In the genomic region with DNA sequence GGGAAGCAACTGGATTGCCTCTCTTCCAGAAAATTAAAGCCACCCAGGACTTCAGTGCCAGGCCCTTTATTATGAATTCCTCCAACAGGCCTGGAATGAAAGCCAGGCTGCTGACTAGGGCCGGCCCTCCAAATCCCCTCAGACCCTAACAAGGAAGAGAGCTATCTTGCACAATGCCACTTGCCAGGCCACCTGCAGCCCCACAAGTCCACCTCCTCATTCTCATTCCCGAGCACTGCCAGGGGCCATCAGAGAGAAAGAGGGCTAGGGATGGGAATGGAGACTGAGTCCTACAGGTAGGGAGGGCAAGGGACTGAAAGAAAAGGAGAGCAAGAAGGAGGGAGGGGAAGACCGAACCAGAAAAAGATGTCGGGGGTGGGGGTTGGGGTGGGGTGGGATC, we compare ENCODE assay signal across 25 cellular contexts.
A peak's percentile ranks its signal among the peaks of the same experiment; 100 is the strongest.
DNase-seq lines count a peak whose midpoint lies in the region; ATAC-seq, FAIRE-seq and TF ChIP-seq lines count a peak whose summit lies in the region.
"Had no signal": no experiment of that assay in that cellular context is flagged by ENCODE, and none has a peak within 500 bp of the region (broad histone marks: within the 10 kb centered on the region; RNA-seq: fewer than 3 reads in every experiment).

No MANE protein-coding gene starts in this region.

- H3K9ac ChIP-seq in astrocyte (ENCODE audit: low read length) (no peak overlapping the region), mesendoderm (ENCODE audit: low read length) (no peak overlapping the region)

- 100% methylated on average over 2 of the region's 4 CpGs for WGBS in mesendoderm (ENCODE audit: extremely low coverage, insufficient coverage, low lambda C conversion rate)

- H4K5ac ChIP-seq in mesendoderm (ENCODE audit: low read length), result no peak overlapping the region

- intact Hi-C loops in activated CD4-positive, alpha-beta T cell treated with anti-CD3 and anti-CD28 coated beads, Interleukin-2, amount 10 ng/mL, durations not matched to agents 24 days and 14 days (cut with micrococcal nuclease), result no loop called here
- intact Hi-C loops in uterus (cut with DNase I; ENCODE audit: low total_unique reads), result no loop called here

- H3K27me3 ChIP-seq in astrocyte (ENCODE audit: insufficient read depth, low read length), result no peaks in the 10 kb centered on the region
- no peaks in the 10 kb centered on the region for H3K27me3 ChIP-seq in mesendoderm (ENCODE audit: insufficient read depth, low read length, poor library complexity)
- no peaks in the 10 kb centered on the region for H3K27me3 ChIP-seq in uterus
- H3K27me3 ChIP-seq: BE2C, body of pancreas had no signal

- H3K4me2 ChIP-seq in astrocyte (ENCODE audit: low read length), result no peak overlapping the region
- H3K4me2 ChIP-seq in mesendoderm (ENCODE audit: low read length), result no peak overlapping the region

- peaks cover 14% of the 10 kb centered on the region for H3K4me1 Mint-ChIP-seq in activated CD4-positive, alpha-beta T cell treated with anti-CD3 and anti-CD28 coated beads, Interleukin-2, amount 10 ng/mL, durations not matched to agents 24 days and 14 days
- H3K4me1 Mint-ChIP-seq in astrocyte (ENCODE audit: low read depth, unreplicated experiment), result peaks cover 42% of the 10 kb centered on the region

- no peaks in the 10 kb centered on the region for H3K27me3 Mint-ChIP-seq in activated CD4-positive, alpha-beta T cell treated with anti-CD3 and anti-CD28 coated beads, Interleukin-2, amount 10 ng/mL, durations not matched to agents 24 days and 14 days
- H3K27me3 Mint-ChIP-seq in astrocyte (ENCODE audit: low read depth, unreplicated experiment), result peaks cover 9% of the 10 kb centered on the region

- no peak for TF ChIP-seq POLR2A in uterus (IDR thresholded peaks at IDR 0.05)

- no peaks in the 10 kb centered on the region for H3K79me2 ChIP-seq in astrocyte (ENCODE audit: insufficient read depth, low read length)
- no peaks in the 10 kb centered on the region for H3K79me2 ChIP-seq in mesendoderm (ENCODE audit: control insufficient read depth, insufficient read depth, low read length)

- no peak for DNase-seq in activated CD4-positive, alpha-beta T cell treated with anti-CD3 and anti-CD28 coated beads, Interleukin-2, amount 10 ng/mL, durations not matched to agents 24 days and 14 days
- DNase-seq in activated CD4-positive, alpha-beta T cell treated with anti-CD3 and anti-CD28 coated beads, Interleukin-2, amount 50 U/mL, for 1 hour, result no peak
- no peak for DNase-seq in astrocyte (ENCODE audit: low read depth)
- DNase-seq in mesendoderm, result no peak
- peak in 1 of 2 donors; percentile 8 for DNase-seq in uterus
- no peak for DNase-seq in stimulated activated CD4-positive, alpha-beta T cell treated with anti-CD3 and anti-CD28 coated beads, Interleukin-1b, Interleukin-23, amount 100 ng/mL, for 48 hours
- no peak for DNase-seq in GM10248 (ENCODE audit: extremely low spot score)
- DNase-seq: activated CD4-positive, alpha-beta T cell treated with anti-CD3 and anti-CD28 coated beads, Interleukin-2, amount 50 U/mL, for 4 hours; activated CD8-positive, alpha-beta memory T cell treated with anti-CD3 and anti-CD28 coated beads, Interleukin-2, amount 50 U/mL, for 4 hours; activated naive CD8-positive, alpha-beta T cell treated with anti-CD3 and anti-CD28 coated beads, Interleukin-2, amount 10 ng/mL, durations not matched to agents 7 days and 5 days; BE2C; DND-41; midbrain; NCI-H1417; NCI-H510A treated with DMSO at 0.1 percent for 48 hours; nephron progenitor cell; stimulated activated naive B cell treated with anti-CD40 and anti-IgM and Interleukin-4, amounts not matched to agents 10 μg/mL and 1 μg/mL and 100 μg/mL, for 72 hours; WERI-Rb-1 had no signal

- CTCF ChIA-PET in GM10248 (lab: Yijun Ruan, JAX), result interaction anchor here (1.0 kb wide), 2 partner anchors 21 to 373 kb away, joined by 3 read pairs; no protein-coding TSS in a partner anchor

- no peaks in the 10 kb centered on the region for H3K9me3 ChIP-seq in astrocyte (ENCODE audit: insufficient read depth, low read depth, low read length)
- H3K9me3 ChIP-seq in uterus, result no peaks in the 10 kb centered on the region
- H3K9me3 ChIP-seq: BE2C, body of pancreas had no signal

- no peak overlapping the region for H3K4ac ChIP-seq in mesendoderm (ENCODE audit: low read depth, low read length)

- no peaks in the 10 kb centered on the region for H3K79me1 ChIP-seq in mesendoderm (ENCODE audit: low read length)

- H3K27ac ChIP-seq in astrocyte (ENCODE audit: low read depth, low read length) (no peak overlapping the region), mesendoderm (ENCODE audit: low read depth, low read length) (no peak overlapping the region), uterus (peak overlapping the region; percentile 90 to 91)
- H3K27ac ChIP-seq: body of pancreas, coronary artery, WERI-Rb-1 had no signal

- H3K9me3 Mint-ChIP-seq in activated CD4-positive, alpha-beta T cell treated with anti-CD3 and anti-CD28 coated beads, Interleukin-2, amount 10 ng/mL, durations not matched to agents 24 days and 14 days, result no peaks in the 10 kb centered on the region
- no peaks in the 10 kb centered on the region for H3K9me3 Mint-ChIP-seq in astrocyte (ENCODE audit: unreplicated experiment)
- H3K9me3 Mint-ChIP-seq: activated naive CD8-positive, alpha-beta T cell treated with anti-CD3 and anti-CD28 coated beads, Interleukin-2, amount 10 ng/mL, durations not matched to agents 7 days and 5 days; nephron progenitor cell; stimulated activated naive B cell treated with anti-CD40 and anti-IgM and Interleukin-4, amounts not matched to agents 10 μg/mL and 1 μg/mL and 100 μg/mL, for 72 hours; T-helper 2 cell treated with Interferon-gamma antibody and Interleukin-4, amounts not matched to agents 5 μg/mL and 100 μg/mL, for 36 hours had no signal

- no peak overlapping the region for H3K23ac ChIP-seq in mesendoderm (ENCODE audit: low read length)

- H4K8ac ChIP-seq in mesendoderm (ENCODE audit: low read depth, low read length), result no peak overlapping the region

- no peak overlapping the region for H2BK5ac ChIP-seq in mesendoderm (ENCODE audit: low read length)

- ATAC-seq in HG03139 (IDR thresholded peaks at IDR 0.05; ENCODE audit: unreplicated experiment), result no peak
- ATAC-seq: stimulated activated naive B cell treated with anti-CD40 and anti-IgM and Interleukin-4, amounts not matched to agents 10 μg/mL and 1 μg/mL and 100 μg/mL, for 72 hours had no signal

- H2AFZ ChIP-seq in astrocyte (ENCODE audit: low read depth, low read length), result no peak overlapping the region

- H2BK15ac ChIP-seq in mesendoderm (replicated peaks; ENCODE audit: low read depth), result no peak overlapping the region

- peak overlapping the region; percentile 19 for H3K56ac ChIP-seq in mesendoderm (ENCODE audit: low read length)

- FAIRE-seq in astrocyte (lab: Jason Lieb, UNC), result no peak
- FAIRE-seq: GM12891, GM19239 had no signal

- H3K4me3 ChIP-seq in astrocyte (ENCODE audit: insufficient read depth, low read depth, low read length) (no peak overlapping the region), mesendoderm (ENCODE audit: low read length) (no peak overlapping the region), uterus (no peak overlapping the region)
- H3K4me3 ChIP-seq: body of pancreas, coronary artery had no signal

- no peak for TF ChIP-seq CTCF in astrocyte (IDR thresholded peaks at IDR 0.05; ENCODE audit: insufficient read depth, low read depth, low read length)
- no peak for TF ChIP-seq CTCF in uterus (IDR thresholded peaks at IDR 0.05)
- no peak for TF ChIP-seq CTCF in GM10248 (IDR thresholded peaks at IDR 0.05; ENCODE audit: control extremely low read depth, extremely low read depth, low read depth, missing control alignments)

- POLR2A ChIA-PET in GM10248 (lab: Yijun Ruan, JAX), result no interaction called here

- H2BK120ac ChIP-seq in mesendoderm (ENCODE audit: low read depth, low read length), result no peak overlapping the region

- H3K18ac ChIP-seq in mesendoderm (ENCODE audit: low read length), result peak overlapping the region; percentile 33

- peak overlapping the region; percentile 21 for H3K27ac Mint-ChIP-seq in activated CD4-positive, alpha-beta T cell treated with anti-CD3 and anti-CD28 coated beads, Interleukin-2, amount 10 ng/mL, durations not matched to agents 24 days and 14 days
- peak overlapping the region; percentile 93 for H3K27ac Mint-ChIP-seq in astrocyte (ENCODE audit: unreplicated experiment)
- H3K27ac Mint-ChIP-seq: activated naive CD8-positive, alpha-beta T cell treated with anti-CD3 and anti-CD28 coated beads, Interleukin-2, amount 10 ng/mL, durations not matched to agents 7 days and 5 days; nephron progenitor cell; progenitor cell of endocrine pancreas; stimulated activated naive B cell treated with anti-CD40 and anti-IgM and Interleukin-4, amounts not matched to agents 10 μg/mL and 1 μg/mL and 100 μg/mL, for 72 hours; T-helper 2 cell treated with Interferon-gamma antibody and Interleukin-4, amounts not matched to agents 5 μg/mL and 100 μg/mL, for 36 hours had no signal

- no peaks in the 10 kb centered on the region for H3K36me3 ChIP-seq in astrocyte (ENCODE audit: insufficient read depth, low read length)
- H3K36me3 ChIP-seq in mesendoderm (ENCODE audit: control insufficient read depth, insufficient read depth, low read length), result no peaks in the 10 kb centered on the region
- H3K36me3 ChIP-seq in uterus, result no peaks in the 10 kb centered on the region
- H3K36me3 ChIP-seq: BE2C, WERI-Rb-1 had no signal

- H3K4me3 Mint-ChIP-seq in activated CD4-positive, alpha-beta T cell treated with anti-CD3 and anti-CD28 coated beads, Interleukin-2, amount 10 ng/mL, durations not matched to agents 24 days and 14 days, result no peak overlapping the region
- H3K4me3 Mint-ChIP-seq in astrocyte (ENCODE audit: unreplicated experiment), result no peak overlapping the region
- H3K4me3 Mint-ChIP-seq: activated naive CD8-positive, alpha-beta T cell treated with anti-CD3 and anti-CD28 coated beads, Interleukin-2, amount 10 ng/mL, durations not matched to agents 7 days and 5 days; nephron progenitor cell; stimulated activated naive B cell treated with anti-CD40 and anti-IgM and Interleukin-4, amounts not matched to agents 10 μg/mL and 1 μg/mL and 100 μg/mL, for 72 hours; T-helper 2 cell treated with Interferon-gamma antibody and Interleukin-4, amounts not matched to agents 5 μg/mL and 100 μg/mL, for 36 hours had no signal

- peaks cover 38% of the 10 kb centered on the region for H3K4me1 ChIP-seq in astrocyte (ENCODE audit: insufficient read depth, low read length)
- peaks cover 23% of the 10 kb centered on the region for H3K4me1 ChIP-seq in mesendoderm (ENCODE audit: control insufficient read depth, low read depth, low read length)
- peaks cover 3 to 9% of the 10 kb centered on the region in 2 donors for H3K4me1 ChIP-seq in uterus

- H3K36me3 Mint-ChIP-seq in activated CD4-positive, alpha-beta T cell treated with anti-CD3 and anti-CD28 coated beads, Interleukin-2, amount 10 ng/mL, durations not matched to agents 24 days and 14 days (ENCODE audit: low read depth), result no peaks in the 10 kb centered on the region
- no peaks in the 10 kb centered on the region for H3K36me3 Mint-ChIP-seq in astrocyte (ENCODE audit: low read depth, unreplicated experiment)
- H3K36me3 Mint-ChIP-seq: activated naive CD8-positive, alpha-beta T cell treated with anti-CD3 and anti-CD28 coated beads, Interleukin-2, amount 10 ng/mL, durations not matched to agents 7 days and 5 days; stimulated activated naive B cell treated with anti-CD40 and anti-IgM and Interleukin-4, amounts not matched to agents 10 μg/mL and 1 μg/mL and 100 μg/mL, for 72 hours had no signal

- H4K20me1 ChIP-seq in astrocyte (ENCODE audit: insufficient read depth, low read length), result no peaks in the 10 kb centered on the region

- H2AK5ac ChIP-seq in mesendoderm (ENCODE audit: low read length), result no peak overlapping the region

Comparison
In these comparisons a context has a peak if more than half of its experiments do, and no peak if none do; other contexts are left out.
1. H3K27ac ChIP-seq: peak in uterus (2 of 2); none in astrocyte (single experiment) and mesendoderm (single experiment).